In genomic region chr5:86507574-86507973, GRCh38 we compare ENCODE assay signal across 21 cellular contexts.
"Had no signal": no experiment of that assay in that cellular context is flagged by ENCODE, and none has a peak within 500 bp of the region (broad histone marks: within the 10 kb centered on the region; RNA-seq: fewer than 3 reads in every experiment).

No MANE protein-coding gene starts in this region.

- H3K9me3 ChIP-seq: MG63, SJCRH30 had no signal

- H3K4me1 ChIP-seq: SJCRH30 had no signal

- H3K27me3 ChIP-seq: MG63, SJCRH30 had no signal

- H3K27ac ChIP-seq: HL-60, RWPE1, SJCRH30 had no signal

- H3K36me3 ChIP-seq: MG63, SJCRH30 had no signal

- H3K4me3 ChIP-seq: MG63, SJCRH30 had no signal

- DNase-seq: Karpas-422, KG1, MG63, NCI-H1092, NCI-H1436, NCI-H187, NCI-H2029, NCI-H2081 treated with DMSO at 0.1 percent for 48 hours, NCI-H2171, NCI-H226, NCI-H446, NCI-H510A, NCI-H524 treated with DMSO at 0.1 percent for 48 hours, NCI-H69, NCI-H774, SHP77, SJCRH30 had no signal

- ATAC-seq: Panc1, SK-N-SH treated with all-trans-retinoic acid at 6 μM for 48 hours had no signal
